In genomic region chr5:88691945-88692868, GRCh38 we compare ENCODE assay signal across 11 cellular contexts.
A peak's percentile ranks its signal among the peaks of the same experiment; 100 is the strongest.
DNase-seq lines count a peak whose midpoint lies in the region; ATAC-seq, FAIRE-seq and TF ChIP-seq lines count a peak whose summit lies in the region.
"Had no signal": no experiment of that assay in that cellular context is flagged by ENCODE, and none has a peak within 500 bp of the region (broad histone marks: within the 10 kb centered on the region; RNA-seq: fewer than 3 reads in every experiment).

No MANE protein-coding gene starts in this region.

- H3K4me1 Mint-ChIP-seq in type B pancreatic cell (ENCODE audit: unreplicated experiment) = peaks cover 11% of the 10 kb centered on the region

- H4K20me1 ChIP-seq in HepG2 (ENCODE audit: insufficient read depth, low read length) = no peaks in the 10 kb centered on the region

- in situ Hi-C loops in HepG2 (cut with HindIII; ENCODE audit: extremely low pct_ligation_motif_present, low pct_unique_long_range_greater_than_20kb) = loop anchor here (25.0 kb wide), 1 partner anchor 1280 kb away; the partner anchor contains the start of gene CCNH

- ATAC-seq in HepG2 (peak; percentile 31; the same call in 1 of the 3 replicates), right lobe of liver (no peak), left lung (peak; percentile 12), GM19452 (IDR thresholded peaks at IDR 0.05; ENCODE audit: unreplicated experiment) (no peak), HG03342 (IDR thresholded peaks at IDR 0.05; ENCODE audit: unreplicated experiment) (no peak)

- no peak overlapping the region for H3K9ac ChIP-seq in HepG2 (ENCODE audit: insufficient read depth, low read depth, low read length)

- no peaks in the 10 kb centered on the region for H3K36me3 ChIP-seq in HepG2 (replicated peaks in 1 of 2; ENCODE audit: control insufficient read depth in 1 of 2, insufficient read depth in 2 of 2, low read length in 2 of 2)
- no peaks in the 10 kb centered on the region for H3K36me3 ChIP-seq in right lobe of liver
- no peaks in the 10 kb centered on the region for H3K36me3 ChIP-seq in left lung

- FAIRE-seq in HepG2 (lab: Jason Lieb, UNC) = no peak

- WGBS in HepG2 (ENCODE audit: low lambda C conversion rate) = 17% methylated on average over 43 of the region's 52 CpGs
- 4% methylated on average over 28 of the region's 52 CpGs for WGBS in right lobe of liver (ENCODE audit: insufficient coverage, low coverage, low lambda C conversion rate, missing lambda C conversion rate)

- no peak for TF ChIP-seq POLR2A in HepG2 (IDR thresholded peaks at IDR 0.05; ENCODE audit: insufficient read depth in 1 of 2, low read depth in 2 of 2, low read length in 2 of 2)
- no peak for TF ChIP-seq POLR2A in right lobe of liver (IDR thresholded peaks at IDR 0.05)

- TF ChIP-seq EP300 in HepG2 (IDR thresholded peaks at IDR 0.05; ENCODE audit: low read depth in 2 of 2, low read length in 2 of 2) (no peak), HepG2 (CRISPR knock-in tag; IDR thresholded peaks at IDR 0.05; ENCODE audit: borderline replicate concordance) (no peak)

- POLR2A ChIA-PET in HepG2 (lab: Yijun Ruan, JAX) = no interaction called here

- H3K4me3 Mint-ChIP-seq in type B pancreatic cell = peak overlapping the region; percentile 38
- H3K4me3 Mint-ChIP-seq: memory B cell had no signal

- peaks cover 99% of the 10 kb centered on the region for H3K27me3 Mint-ChIP-seq in type B pancreatic cell

- DNase-seq in HepG2 (ENCODE audit: low spot score) = no peak
- no peak for DNase-seq in right lobe of liver
- DNase-seq in astrocyte of the hippocampus (ENCODE audit: low read depth, low spot score) = peak; percentile 83
- peak in 1 of 2 donors; percentile 73 for DNase-seq in left lung
- no peak for DNase-seq in type B pancreatic cell (ENCODE audit: extremely low spot score, unreplicated experiment)
- no peak for DNase-seq in NCI-H2107 treated with DMSO at 0.1 percent for 48 hours (lab: John Stamatoyannopoulos, UW; ENCODE audit: unreplicated experiment)
- DNase-seq: CD4-positive, CD25-positive, alpha-beta regulatory T cell; effector CD4-positive, alpha-beta T cell had no signal

- CTCF ChIA-PET in HepG2 (lab: Yijun Ruan, JAX; ENCODE audit: low intra/inter-chr PET ratio, low total read pairs) = no interaction called here

- no peaks in the 10 kb centered on the region for H3K9me3 Mint-ChIP-seq in type B pancreatic cell
- H3K9me3 Mint-ChIP-seq: memory B cell had no signal

- H3K4me3 ChIP-seq in HepG2 (replicated peaks in 1 of 3; ENCODE audit: insufficient read depth in 1 of 3, low read depth in 2 of 3, low read length in 3 of 3) = no peak overlapping the region; a peak in 1 of 6 replicates
- H3K4me3 ChIP-seq in right lobe of liver = no peak overlapping the region
- H3K4me3 ChIP-seq in left lung = no peak overlapping the region

- BruUV-seq in HepG2 (replicated peaks; lab: Mats Ljungman, UMichigan) = no TSS peak

- H3K4me1 ChIP-seq in HepG2 (ENCODE audit: insufficient read depth, low read length) = no peaks in the 10 kb centered on the region
- peaks cover 0 to 9% (median 0%) of the 10 kb centered on the region in 4 donors for H3K4me1 ChIP-seq in right lobe of liver
- H3K4me1 ChIP-seq in left lung = peaks cover 3 to 24% of the 10 kb centered on the region in 2 donors

- intact Hi-C loops in HepG2 (cut with micrococcal nuclease; ENCODE audit: unreplicated experiment) = loop anchor here (1.0 to 2.0 kb wide), 2 partner anchors 911 to 1267 kb away; no protein-coding TSS in a partner anchor
- intact Hi-C loops in right lobe of liver (cut with DNase I) = no loop called here
- intact Hi-C loops in left lung (cut with DNase I) = loop anchor here in 1 of 2 donors (5.0 kb wide), 1 partner anchor 910 kb away; no protein-coding TSS in a partner anchor

- no peak overlapping the region for H3K27ac Mint-ChIP-seq in type B pancreatic cell
- H3K27ac Mint-ChIP-seq: CD4-positive, CD25-positive, alpha-beta regulatory T cell had no signal

- H3K9me3 ChIP-seq in HepG2 (ENCODE audit: low read length) (no peaks in the 10 kb centered on the region), right lobe of liver (no peaks in the 10 kb centered on the region), left lung (no peaks in the 10 kb centered on the region)

- H3K79me2 ChIP-seq in HepG2 (ENCODE audit: insufficient read depth, low read length) = no peaks in the 10 kb centered on the region

- H3K4me2 ChIP-seq in HepG2 (ENCODE audit: low read depth, low read length) = no peak overlapping the region

- no peak for TF ChIP-seq RAD21 in HepG2 (CRISPR knock-in tag; IDR thresholded peaks at IDR 0.05)

- TF ChIP-seq CTCF in HepG2 (CRISPR knock-in tag; IDR thresholded peaks at IDR 0.05) (no peak), right lobe of liver (IDR thresholded peaks at IDR 0.05) (no peak), left lung (IDR thresholded peaks at IDR 0.05) (no peak), type B pancreatic cell (conservative IDR thresholded peaks at IDR 0.05) (no peak)

- no peaks in the 10 kb centered on the region for H3K36me3 Mint-ChIP-seq in type B pancreatic cell
- H3K36me3 Mint-ChIP-seq: CD4-positive, CD25-positive, alpha-beta regulatory T cell had no signal

- H3K27me3 ChIP-seq in HepG2 (ENCODE audit: control insufficient read depth in 1 of 2, insufficient read depth in 2 of 2, low read length in 2 of 2) (peaks cover 7 to 75% of the 10 kb centered on the region in 2 experiments; a peak in 4 of 5 replicates), right lobe of liver (peaks cover 14 to 83% of the 10 kb centered on the region in 2 donors), left lung (peaks cover 100% of the 10 kb centered on the region in 2 donors)

- H3K27ac ChIP-seq in HepG2 (ENCODE audit: extremely low read length, insufficient read depth, low read length) (no peak overlapping the region), right lobe of liver (no peak overlapping the region), left lung (no peak overlapping the region)

- no peak overlapping the region for H2AFZ ChIP-seq in HepG2 (ENCODE audit: low read length)

TF ChIP-seq in HepG2, 621 proteins besides CTCF, POLR2A, EP300 and RAD21:
- TF ChIP-seq FOXO1 (CRISPR knock-in tag; IDR thresholded peaks at IDR 0.05) (no peak), ZFYVE20 (CRISPR knock-in tag; IDR thresholded peaks at IDR 0.05; ENCODE audit: borderline replicate concordance, low read depth) (no peak), EED (CRISPR knock-in tag; IDR thresholded peaks at IDR 0.05) (no peak), ZNF512B (CRISPR knock-in tag; IDR thresholded peaks at IDR 0.05; ENCODE audit: borderline replicate concordance) (no peak)

Comparison
In these comparisons a context has a peak if more than half of its experiments do, and no peak if none do; other contexts are left out.
1. ATAC-seq: peak in HepG2 (single experiment) and left lung (single experiment); none in right lobe of liver (0 of 4), GM19452 (single experiment) and HG03342 (single experiment).